12 cellular contexts compared by ENCODE assay signal in genomic region chr16:56724191-56724590, GRCh38. TPM values are rescaled to one million over a fixed set of nuclear protein-coding genes. Genes with fewer than 3 reads are reported as not detected.
"Had no signal": no experiment of that assay in that cellular context is flagged by ENCODE, and none has a peak within 500 bp of the region (broad histone marks: within the 10 kb centered on the region; RNA-seq: fewer than 3 reads in every experiment).

No MANE protein-coding gene starts in this region.

- H3K9me3 ChIP-seq: HAP-1 had no signal

- ATAC-seq: GM23338, HCT116 had no signal

- H3K4me3 ChIP-seq: GM23248, GM23338, HAP-1 had no signal

- H3K9me3 Mint-ChIP-seq: GM23338, H9, HFFc6 had no signal

- FAIRE-seq: H1, H54 had no signal

- DNase-seq: GM23248, GOT3, H7, H9, HCEC 1CT, HFFc6 had no signal

- H3K36me3 ChIP-seq: HAP-1 had no signal

- H3K27ac Mint-ChIP-seq: GM23338, HFFc6 had no signal

- H3K4me3 Mint-ChIP-seq: GM23338, H9, HFFc6 had no signal

- H2AFZ ChIP-seq: GM23248, GM23338 had no signal

- H3K9ac ChIP-seq: GM23248 had no signal

- H3K4me2 ChIP-seq: GM23338 had no signal

- H3K27ac ChIP-seq: GM23248 had no signal

RNA-seq across cellular contexts. Expression of gene MT1H, which starts 54.6 kb away (rescaled TPM):
- total RNA-seq: GM23248, H4, HFFc6 had no signal
- polyA plus RNA-seq: GM23248 had no signal

RNA-seq across cellular contexts. Expression of gene MT1G, which starts 56.3 kb away (rescaled TPM):
- total RNA-seq: GM23248, H4 had no signal
